Comparison of ENCODE assay signal across 8 cellular contexts in genomic region chr21:38244885-38245869, GRCh38. TPM values are rescaled to one million over a fixed set of nuclear protein-coding genes. Genes with fewer than 3 reads are reported as not detected.
DNase-seq lines count a peak whose midpoint lies in the region; ATAC-seq and TF ChIP-seq lines count a peak whose summit lies in the region.

No MANE protein-coding gene starts in this region.

- peaks cover 17% of the 10 kb centered on the region for H3K27me3 Mint-ChIP-seq in activated T-helper 2 cell treated with anti-CD3 and anti-CD28 coated beads, Interferon-gamma antibody, Interleukin-2, Interleukin-4, amounts not matched to agents 10 μg/mL and 5 μg/mL and 100 μg/mL, durations not matched to agents 14 hours and 24 hours and 36 hours (ENCODE audit: low read depth)

- no TSS peak for BruUV-seq in A673 (replicated peaks; lab: Mats Ljungman, UMichigan)

- no peaks in the 10 kb centered on the region for H3K9me3 Mint-ChIP-seq in activated T-helper 2 cell treated with anti-CD3 and anti-CD28 coated beads, Interferon-gamma antibody, Interleukin-2, Interleukin-4, amounts not matched to agents 10 μg/mL and 5 μg/mL and 100 μg/mL, durations not matched to agents 14 hours and 24 hours and 36 hours

- H3K27me3 ChIP-seq in neutrophil = no peaks in the 10 kb centered on the region
- peaks cover 14% of the 10 kb centered on the region for H3K27me3 ChIP-seq in A673 (replicated peaks; ENCODE audit: insufficient read depth, low read depth, low read length, poor library complexity)
- no peaks in the 10 kb centered on the region for H3K27me3 ChIP-seq in BE2C

- H3K4me1 ChIP-seq in neutrophil (ENCODE audit: control insufficient read depth in 1 of 2, insufficient read depth in 1 of 2, low read depth in 1 of 2, low read length in 1 of 2) (peaks cover 55 to 81% of the 10 kb centered on the region in 2 experiments), A673 (ENCODE audit: insufficient read depth, low read length, poor library complexity, severe bottlenecking) (no peaks in the 10 kb centered on the region), BE2C (no peaks in the 10 kb centered on the region)

- no peak for TF ChIP-seq CTCF in neutrophil (IDR thresholded peaks at IDR 0.05)
- TF ChIP-seq CTCF in A673 (conservative IDR thresholded peaks at IDR 0.05; ENCODE audit: low read depth, low read length) = no peak
- TF ChIP-seq CTCF in BE2C (IDR thresholded peaks at IDR 0.05; ENCODE audit: low read depth, low read length) = no peak

- no peak for ATAC-seq in GM21717 (IDR thresholded peaks at IDR 0.05; ENCODE audit: unreplicated experiment)

- peak overlapping the region; percentile 81 for H3K27ac Mint-ChIP-seq in activated T-helper 2 cell treated with anti-CD3 and anti-CD28 coated beads, Interferon-gamma antibody, Interleukin-2, Interleukin-4, amounts not matched to agents 10 μg/mL and 5 μg/mL and 100 μg/mL, durations not matched to agents 14 hours and 24 hours and 36 hours

- H3K4me3 ChIP-seq in neutrophil (ENCODE audit: low read depth in 1 of 2, low read length in 1 of 2) (peak overlapping the region; percentile 9 to 28), A673 (ENCODE audit: low read depth, low read length, poor library complexity, severe bottlenecking) (no peak overlapping the region), BE2C (ENCODE audit: low read depth, low read length) (no peak overlapping the region)

- POLR2A ChIA-PET in A673 (lab: Charles Lee; ENCODE audit: low non-redundant PET) = no interaction called here

- H3K9me3 ChIP-seq in neutrophil (no peaks in the 10 kb centered on the region), A673 (ENCODE audit: low read depth, low read length, poor library complexity, severe bottlenecking) (no peaks in the 10 kb centered on the region), BE2C (no peaks in the 10 kb centered on the region)

- H3K27ac ChIP-seq in neutrophil = peak overlapping the region; percentile 88
- H3K27ac ChIP-seq in A673 (ENCODE audit: low read depth, low read length, poor library complexity, severe bottlenecking) = no peak overlapping the region

- H3K4me1 Mint-ChIP-seq in activated T-helper 2 cell treated with anti-CD3 and anti-CD28 coated beads, Interferon-gamma antibody, Interleukin-2, Interleukin-4, amounts not matched to agents 10 μg/mL and 5 μg/mL and 100 μg/mL, durations not matched to agents 14 hours and 24 hours and 36 hours (ENCODE audit: low read depth) = peaks cover 35% of the 10 kb centered on the region

- H3K36me3 ChIP-seq in neutrophil (peaks cover 73% of the 10 kb centered on the region), A673 (ENCODE audit: insufficient read depth, low read length, poor library complexity, severe bottlenecking) (no peaks in the 10 kb centered on the region), BE2C (no peaks in the 10 kb centered on the region)

- DNase-seq in COLO829 (ENCODE audit: low spot score) = peak; percentile 48
- DNase-seq in H4 (ENCODE audit: low spot score) = peak; percentile 99
- DNase-seq in MV-4-11 (lab: John Stamatoyannopoulos, UW) = peak; percentile 53
- DNase-seq in activated T-helper 2 cell treated with anti-CD3 and anti-CD28 coated beads, Interferon-gamma antibody, Interleukin-2, Interleukin-4, amounts not matched to agents 10 μg/mL and 5 μg/mL and 100 μg/mL, durations not matched to agents 14 hours and 24 hours and 36 hours (ENCODE audit: low spot score) = peak; percentile 54
- no peak for DNase-seq in A673 (ENCODE audit: low spot score)
- no peak for DNase-seq in BE2C

- peak overlapping the region; percentile 1 for H3K4me3 Mint-ChIP-seq in activated T-helper 2 cell treated with anti-CD3 and anti-CD28 coated beads, Interferon-gamma antibody, Interleukin-2, Interleukin-4, amounts not matched to agents 10 μg/mL and 5 μg/mL and 100 μg/mL, durations not matched to agents 14 hours and 24 hours and 36 hours (ENCODE audit: low read depth)

- CTCF ChIA-PET in A673 (lab: Charles Lee) = no interaction called here

- intact Hi-C loops in activated T-helper 2 cell treated with anti-CD3 and anti-CD28 coated beads, Interferon-gamma antibody, Interleukin-2, Interleukin-4, amounts not matched to agents 10 μg/mL and 5 μg/mL and 100 μg/mL, durations not matched to agents 14 hours and 24 hours and 36 hours (cut with micrococcal nuclease) = loop anchor here (1.0 to 10.0 kb wide), 3 partner anchors 24 to 520 kb away; no protein-coding TSS in a partner anchor
- intact Hi-C loops in A673 (cut with micrococcal nuclease; ENCODE audit: unreplicated experiment) = no loop called here

- H3K36me3 Mint-ChIP-seq in activated T-helper 2 cell treated with anti-CD3 and anti-CD28 coated beads, Interferon-gamma antibody, Interleukin-2, Interleukin-4, amounts not matched to agents 10 μg/mL and 5 μg/mL and 100 μg/mL, durations not matched to agents 14 hours and 24 hours and 36 hours (ENCODE audit: low read depth) = no peaks in the 10 kb centered on the region

RNA-seq across cellular contexts. Expression of gene KCNJ15, which starts 11.6 kb away (rescaled TPM):
- total RNA-seq in H4 (2014; rRNA removed; shearing (Covaris generic)) = 0.06 TPM in 1 of 2 replicates, not detected in the other
- total RNA-seq in activated T-helper 2 cell treated with anti-CD3 and anti-CD28 coated beads, Interferon-gamma antibody, Interleukin-2, Interleukin-4, amounts not matched to agents 10 μg/mL and 5 μg/mL and 100 μg/mL, durations not matched to agents 14 hours and 24 hours and 36 hours = 0.27 and 0.60 TPM in 2 replicates
- not detected in 2 replicates for total RNA-seq in A673 (2021)
- polyA plus RNA-seq in BE2C (2012; ENCODE audit: insufficient read depth, insufficient read length, low read depth) = not detected

Comparison
In these comparisons a context has a peak if more than half of its experiments do, and no peak if none do; other contexts are left out.
1. DNase-seq: peak in COLO829 (single experiment), H4 (single experiment), MV-4-11 (single experiment) and activated T-helper 2 cell treated with anti-CD3 and anti-CD28 coated beads, Interferon-gamma antibody, Interleukin-2, Interleukin-4, amounts not matched to agents 10 μg/mL and 5 μg/mL and 100 μg/mL, durations not matched to agents 14 hours and 24 hours and 36 hours (single experiment); none in A673 (single experiment) and BE2C (single experiment).
2. H3K4me3 ChIP-seq: peak in neutrophil (2 of 2); none in A673 (single experiment) and BE2C (single experiment).